Comparison of ENCODE assay signal across 1 cellular context in the genomic region with DNA sequence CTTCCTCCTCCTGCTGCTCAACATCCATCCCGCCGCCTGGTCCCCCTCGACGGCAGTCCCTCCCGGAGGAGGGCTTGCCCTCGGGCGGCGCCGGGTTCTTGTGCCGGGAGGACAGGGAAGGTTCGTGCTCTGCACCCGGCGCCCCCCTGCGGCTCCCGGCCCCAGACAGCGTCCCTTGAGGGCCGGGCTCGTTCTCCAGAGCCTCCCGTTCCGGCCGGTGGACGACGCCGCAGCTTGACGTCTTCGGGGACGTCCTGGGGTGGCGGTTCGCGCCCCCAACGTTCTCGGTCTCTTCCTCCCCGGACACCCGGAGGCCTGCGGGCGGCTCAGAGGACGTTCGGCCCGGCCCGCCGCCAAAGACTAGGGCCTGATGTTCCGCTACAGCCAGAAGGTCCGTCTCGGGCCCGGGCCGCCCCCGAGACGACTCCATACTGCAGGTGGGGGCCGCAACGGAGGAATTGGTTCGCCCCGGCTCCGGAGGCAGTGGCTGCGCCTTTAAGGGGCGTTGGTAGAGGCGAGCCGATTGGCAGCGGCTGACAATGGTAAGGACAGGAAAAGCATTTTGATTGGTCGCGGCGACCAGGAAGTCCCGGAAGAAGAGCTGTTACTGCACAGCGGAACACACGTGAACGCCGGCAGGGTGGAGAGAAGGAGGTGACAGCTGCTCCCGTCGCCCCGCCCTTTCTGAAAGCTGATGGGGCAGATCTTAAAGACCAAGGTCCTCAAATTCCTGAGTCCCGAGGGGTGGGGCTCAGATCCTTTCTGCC.
TF ChIP-seq lines count a peak whose summit lies in the region.

TSS of gene BORCS6 (minus strand) at position 470 of the 767 bp plus-strand sequence. CDS start at position 430, 40 bp downstream.

TF ChIP-seq in GM12878, 131 proteins besides CTCF, POLR2A, EP300 and RAD21 (continued from another document and continues in another):
- TF ChIP-seq CHD1 (IDR thresholded peaks at IDR 0.05; ENCODE audit: low read depth, low read length) (peak; percentile 94; the same call in 1 of the 2 replicates), NFYA (IDR thresholded peaks at IDR 0.05; ENCODE audit: borderline replicate concordance, low read depth, low read length) (no peak; the same call in 1 of the 2 replicates), RFX5 (IDR thresholded peaks at IDR 0.05; ENCODE audit: low read depth, low read length) (peak; percentile 67; the same call in 1 of the 2 replicates), RAD51 (IDR thresholded peaks at IDR 0.05) (peak; percentile 90), BCL11A (IDR thresholded peaks at IDR 0.05; ENCODE audit: low read depth, low read length) (no peak), E4F1 (IDR thresholded peaks at IDR 0.05; ENCODE audit: borderline replicate concordance, partially characterized antibody) (peak; percentile 95), SMAD1 (IDR thresholded peaks at IDR 0.05; ENCODE audit: low read depth, partially characterized antibody) (no peak), HDAC2 (IDR thresholded peaks at IDR 0.05) (no peak), RELA (IDR thresholded peaks at IDR 0.05; ENCODE audit: borderline replicate concordance, partially characterized antibody) (peak; percentile 67), HDAC6 (IDR thresholded peaks at IDR 0.05; ENCODE audit: unreplicated experiment) (no peak), NR2F1 (conservative IDR thresholded peaks at IDR 0.05) (peak; percentile 37), SMC3 (IDR thresholded peaks at IDR 0.05; ENCODE audit: borderline replicate concordance, low read length) (peak; percentile 2; the same call in 1 of the 2 replicates), ZNF274 (IDR thresholded peaks at IDR 0.05; ENCODE audit: insufficient read depth, insufficient read length) (no peak), POLR2AphosphoS5 (IDR thresholded peaks at IDR 0.05; ENCODE audit: low read length) (peak; percentile 54; the same call in 1 of the 2 replicates), MXI1 (IDR thresholded peaks at IDR 0.05; ENCODE audit: low read depth, low read length) (no peak), KAT2A (conservative IDR thresholded peaks at IDR 0.05; ENCODE audit: control insufficient read depth, low read depth, low read length) (no peak), TCF3 (IDR thresholded peaks at IDR 0.05; ENCODE audit: borderline replicate concordance, insufficient read depth, low read depth, low read length) (peak; percentile 57; the same call in 1 of the 2 replicates), TAF1 (IDR thresholded peaks at IDR 0.05; ENCODE audit: borderline replicate concordance, low read depth, low read length) (peak; percentile 60; the same call in 1 of the 2 replicates), ESRRA (IDR thresholded peaks at IDR 0.05; ENCODE audit: low read length) (0 out of 2 replicates have a peak, but pooled peaks have one; percentile 47), HDGF (IDR thresholded peaks at IDR 0.05) (0 out of 2 replicates have a peak, but pooled peaks have one; percentile 57), ELK1 (IDR thresholded peaks at IDR 0.05; ENCODE audit: low read depth, low read length) (0 out of 2 replicates have a peak, but pooled peaks have one; percentile 6), PRDM15 (CRISPR knock-in tag; IDR thresholded peaks at IDR 0.05) (no peak), PAX5 (IDR thresholded peaks at IDR 0.05; ENCODE audit: borderline replicate concordance, low read depth, low read length) (no peak), TCF7 (IDR thresholded peaks at IDR 0.05; ENCODE audit: borderline replicate concordance) (no peak), USF2 (IDR thresholded peaks at IDR 0.05; ENCODE audit: borderline replicate concordance, low read depth, low read length) (peak; percentile 67), STAT1 (conservative IDR thresholded peaks at IDR 0.05) (peak; percentile 82; the same call in 1 of the 2 replicates), MYB (IDR thresholded peaks at IDR 0.05; ENCODE audit: borderline replicate concordance, low read depth, low read length) (no peak), JUNB (IDR thresholded peaks at IDR 0.05) (no peak), ZZZ3 (IDR thresholded peaks at IDR 0.05; ENCODE audit: control insufficient read depth, insufficient read length, low read depth) (no peak), USF1 (IDR thresholded peaks at IDR 0.05; ENCODE audit: borderline replicate concordance, extremely low read length, insufficient read depth, low read depth, low read length) (peak; percentile 69)
- TF ChIP-seq, protein P1, sequence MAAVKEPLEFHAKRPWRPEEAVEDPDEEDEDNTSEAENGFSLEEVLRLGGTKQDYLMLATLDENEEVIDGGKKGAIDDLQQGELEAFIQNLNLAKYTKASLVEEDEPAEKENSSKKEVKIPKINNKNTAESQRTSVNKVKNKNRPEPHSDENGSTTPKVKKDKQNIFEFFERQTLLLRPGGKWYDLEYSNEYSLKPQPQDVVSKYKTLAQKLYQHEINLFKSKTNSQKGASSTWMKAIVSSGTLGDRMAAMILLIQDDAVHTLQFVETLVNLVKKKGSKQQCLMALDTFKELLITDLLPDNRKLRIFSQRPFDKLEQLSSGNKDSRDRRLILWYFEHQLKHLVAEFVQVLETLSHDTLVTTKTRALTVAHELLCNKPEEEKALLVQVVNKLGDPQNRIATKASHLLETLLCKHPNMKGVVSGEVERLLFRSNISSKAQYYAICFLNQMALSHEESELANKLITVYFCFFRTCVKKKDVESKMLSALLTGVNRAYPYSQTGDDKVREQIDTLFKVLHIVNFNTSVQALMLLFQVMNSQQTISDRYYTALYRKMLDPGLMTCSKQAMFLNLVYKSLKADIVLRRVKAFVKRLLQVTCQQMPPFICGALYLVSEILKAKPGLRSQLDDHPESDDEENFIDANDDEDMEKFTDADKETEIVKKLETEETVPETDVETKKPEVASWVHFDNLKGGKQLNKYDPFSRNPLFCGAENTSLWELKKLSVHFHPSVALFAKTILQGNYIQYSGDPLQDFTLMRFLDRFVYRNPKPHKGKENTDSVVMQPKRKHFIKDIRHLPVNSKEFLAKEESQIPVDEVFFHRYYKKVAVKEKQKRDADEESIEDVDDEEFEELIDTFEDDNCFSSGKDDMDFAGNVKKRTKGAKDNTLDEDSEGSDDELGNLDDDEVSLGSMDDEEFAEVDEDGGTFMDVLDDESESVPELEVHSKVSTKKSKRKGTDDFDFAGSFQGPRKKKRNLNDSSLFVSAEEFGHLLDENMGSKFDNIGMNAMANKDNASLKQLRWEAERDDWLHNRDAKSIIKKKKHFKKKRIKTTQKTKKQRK (IDR thresholded peaks at IDR 0.05; ENCODE audit: low read depth, low read length) = no peak
- TF ChIP-seq, protein P2, sequence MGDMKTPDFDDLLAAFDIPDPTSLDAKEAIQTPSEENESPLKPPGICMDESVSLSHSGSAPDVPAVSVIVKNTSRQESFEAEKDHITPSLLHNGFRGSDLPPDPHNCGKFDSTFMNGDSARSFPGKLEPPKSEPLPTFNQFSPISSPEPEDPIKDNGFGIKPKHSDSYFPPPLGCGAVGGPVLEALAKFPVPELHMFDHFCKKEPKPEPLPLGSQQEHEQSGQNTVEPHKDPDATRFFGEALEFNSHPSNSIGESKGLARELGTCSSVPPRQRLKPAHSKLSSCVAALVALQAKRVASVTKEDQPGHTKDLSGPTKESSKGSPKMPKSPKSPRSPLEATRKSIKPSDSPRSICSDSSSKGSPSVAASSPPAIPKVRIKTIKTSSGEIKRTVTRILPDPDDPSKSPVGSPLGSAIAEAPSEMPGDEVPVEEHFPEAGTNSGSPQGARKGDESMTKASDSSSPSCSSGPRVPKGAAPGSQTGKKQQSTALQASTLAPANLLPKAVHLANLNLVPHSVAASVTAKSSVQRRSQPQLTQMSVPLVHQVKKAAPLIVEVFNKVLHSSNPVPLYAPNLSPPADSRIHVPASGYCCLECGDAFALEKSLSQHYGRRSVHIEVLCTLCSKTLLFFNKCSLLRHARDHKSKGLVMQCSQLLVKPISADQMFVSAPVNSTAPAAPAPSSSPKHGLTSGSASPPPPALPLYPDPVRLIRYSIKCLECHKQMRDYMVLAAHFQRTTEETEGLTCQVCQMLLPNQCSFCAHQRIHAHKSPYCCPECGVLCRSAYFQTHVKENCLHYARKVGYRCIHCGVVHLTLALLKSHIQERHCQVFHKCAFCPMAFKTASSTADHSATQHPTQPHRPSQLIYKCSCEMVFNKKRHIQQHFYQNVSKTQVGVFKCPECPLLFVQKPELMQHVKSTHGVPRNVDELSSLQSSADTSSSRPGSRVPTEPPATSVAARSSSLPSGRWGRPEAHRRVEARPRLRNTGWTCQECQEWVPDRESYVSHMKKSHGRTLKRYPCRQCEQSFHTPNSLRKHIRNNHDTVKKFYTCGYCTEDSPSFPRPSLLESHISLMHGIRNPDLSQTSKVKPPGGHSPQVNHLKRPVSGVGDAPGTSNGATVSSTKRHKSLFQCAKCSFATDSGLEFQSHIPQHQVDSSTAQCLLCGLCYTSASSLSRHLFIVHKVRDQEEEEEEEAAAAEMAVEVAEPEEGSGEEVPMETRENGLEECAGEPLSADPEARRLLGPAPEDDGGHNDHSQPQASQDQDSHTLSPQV (IDR thresholded peaks at IDR 0.05) = no peak
- TF ChIP-seq, protein P3, sequence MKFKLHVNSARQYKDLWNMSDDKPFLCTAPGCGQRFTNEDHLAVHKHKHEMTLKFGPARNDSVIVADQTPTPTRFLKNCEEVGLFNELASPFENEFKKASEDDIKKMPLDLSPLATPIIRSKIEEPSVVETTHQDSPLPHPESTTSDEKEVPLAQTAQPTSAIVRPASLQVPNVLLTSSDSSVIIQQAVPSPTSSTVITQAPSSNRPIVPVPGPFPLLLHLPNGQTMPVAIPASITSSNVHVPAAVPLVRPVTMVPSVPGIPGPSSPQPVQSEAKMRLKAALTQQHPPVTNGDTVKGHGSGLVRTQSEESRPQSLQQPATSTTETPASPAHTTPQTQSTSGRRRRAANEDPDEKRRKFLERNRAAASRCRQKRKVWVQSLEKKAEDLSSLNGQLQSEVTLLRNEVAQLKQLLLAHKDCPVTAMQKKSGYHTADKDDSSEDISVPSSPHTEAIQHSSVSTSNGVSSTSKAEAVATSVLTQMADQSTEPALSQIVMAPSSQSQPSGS (IDR thresholded peaks at IDR 0.05; ENCODE audit: low read length) = no peak
- TF ChIP-seq, protein P4, sequence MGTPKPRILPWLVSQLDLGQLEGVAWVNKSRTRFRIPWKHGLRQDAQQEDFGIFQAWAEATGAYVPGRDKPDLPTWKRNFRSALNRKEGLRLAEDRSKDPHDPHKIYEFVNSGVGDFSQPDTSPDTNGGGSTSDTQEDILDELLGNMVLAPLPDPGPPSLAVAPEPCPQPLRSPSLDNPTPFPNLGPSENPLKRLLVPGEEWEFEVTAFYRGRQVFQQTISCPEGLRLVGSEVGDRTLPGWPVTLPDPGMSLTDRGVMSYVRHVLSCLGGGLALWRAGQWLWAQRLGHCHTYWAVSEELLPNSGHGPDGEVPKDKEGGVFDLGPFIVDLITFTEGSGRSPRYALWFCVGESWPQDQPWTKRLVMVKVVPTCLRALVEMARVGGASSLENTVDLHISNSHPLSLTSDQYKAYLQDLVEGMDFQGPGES (IDR thresholded peaks at IDR 0.05) = peak; percentile 81
